In the genomic region with DNA sequence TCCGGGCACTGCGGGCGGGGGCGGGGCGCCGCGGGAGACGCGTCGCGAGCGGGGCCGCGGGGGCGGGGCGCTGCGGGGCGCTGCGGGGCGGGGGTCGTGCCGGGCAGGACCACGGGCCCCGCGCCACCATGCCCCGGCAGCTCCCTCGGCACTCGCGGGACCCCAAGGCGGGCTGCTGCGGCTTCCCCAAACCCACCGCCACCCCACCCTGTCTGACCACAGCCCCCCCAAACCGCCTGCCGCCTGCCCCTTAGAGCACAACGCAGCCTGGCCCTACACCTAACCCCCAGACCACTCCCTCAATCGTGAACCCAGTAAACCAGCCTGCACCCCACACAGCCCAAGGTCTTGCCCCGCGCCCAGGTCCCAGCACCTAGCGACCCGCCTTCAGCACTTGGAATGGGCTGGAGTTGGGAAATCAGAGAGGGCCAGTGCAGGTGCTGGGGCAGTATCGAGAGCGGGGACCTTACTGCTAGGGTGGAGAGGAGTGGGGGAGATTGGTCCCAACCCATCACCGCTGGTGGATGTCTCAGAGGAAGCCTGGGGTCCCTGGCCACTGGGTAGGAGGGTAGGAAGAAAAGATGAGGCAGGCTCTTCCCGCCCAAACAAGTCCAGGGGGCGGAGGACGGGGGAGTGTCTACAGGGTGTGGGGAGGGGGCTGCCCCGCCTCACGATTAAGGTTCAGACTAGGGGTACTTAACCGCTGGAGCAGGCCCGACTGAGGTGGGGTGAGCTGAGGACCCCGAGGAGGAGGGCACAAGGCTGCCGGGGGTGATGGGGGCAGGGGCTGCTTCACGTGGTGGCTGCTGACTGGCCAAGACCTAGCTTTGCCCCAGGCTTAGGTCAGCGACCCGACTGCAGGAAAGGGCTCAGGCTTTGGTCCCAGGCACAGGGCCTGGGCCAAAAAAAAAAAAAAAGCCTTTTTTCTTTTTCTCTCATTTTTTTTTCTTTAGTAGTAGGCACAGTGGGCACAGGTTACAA, we compare ENCODE assay signal across 8 cellular contexts. TPM values are rescaled to one million over a fixed set of nuclear protein-coding genes. Genes with fewer than 3 reads are reported as not detected.
DNase-seq lines count a peak whose midpoint lies in the region; ATAC-seq and TF ChIP-seq lines count a peak whose summit lies in the region.

No MANE protein-coding gene starts in this region.

- no peaks in the 10 kb centered on the region for H3K9me3 ChIP-seq in SK-N-MC (ENCODE audit: low read depth, low read length)
- no peaks in the 10 kb centered on the region for H3K9me3 ChIP-seq in naive thymus-derived CD4-positive, alpha-beta T cell (ENCODE audit: control insufficient read depth in 2 of 3, low read length in 3 of 3)

- peaks cover 41% of the 10 kb centered on the region for H3K4me1 Mint-ChIP-seq in endothelial cell (ENCODE audit: unreplicated experiment)
- H3K4me1 Mint-ChIP-seq in naive thymus-derived CD4-positive, alpha-beta T cell: peaks cover 47 to 66% (median 59%) of the 10 kb centered on the region in 7 donors

- DNase-seq in Right ventricle myocardium inferior (ENCODE audit: missing footprints) (peak; percentile 56), cardiac septum (ENCODE audit: low spot score) (no peak), SK-N-MC (ENCODE audit: low read depth, low spot score) (no peak), endothelial cell (ENCODE audit: low spot score) (no peak), GM19240 (ENCODE audit: insufficient read length, low spot score) (no peak), MV-4-11 (lab: John Stamatoyannopoulos, UW) (no peak)
- peak in 5 of 9 donors; percentile 14 to 46 (median 22) for DNase-seq in naive thymus-derived CD4-positive, alpha-beta T cell

- peak overlapping the region; percentile 94 for H3K4me3 Mint-ChIP-seq in endothelial cell (ENCODE audit: unreplicated experiment)
- H3K4me3 Mint-ChIP-seq in naive thymus-derived CD4-positive, alpha-beta T cell: peak overlapping the region; percentile 78 to 94 (median 85)

- H3K9me3 Mint-ChIP-seq in endothelial cell (ENCODE audit: unreplicated experiment): no peaks in the 10 kb centered on the region
- peaks cover 0 to 3% (median 0%) of the 10 kb centered on the region in 11 donors for H3K9me3 Mint-ChIP-seq in naive thymus-derived CD4-positive, alpha-beta T cell

- peak overlapping the region; percentile 82 for H3K27ac Mint-ChIP-seq in endothelial cell (ENCODE audit: unreplicated experiment)
- peak overlapping the region in 8 of 9 donors; percentile 94 to 99 (median 98) for H3K27ac Mint-ChIP-seq in naive thymus-derived CD4-positive, alpha-beta T cell

- H3K27me3 ChIP-seq in naive thymus-derived CD4-positive, alpha-beta T cell (ENCODE audit: control insufficient read depth in 2 of 2, insufficient read depth in 2 of 2, low read length in 2 of 2): peaks cover 0 to 3% of the 10 kb centered on the region in 2 donors

- POLR2A ChIA-PET in naive thymus-derived CD4-positive, alpha-beta T cell (lab: Charles Lee): interaction anchor here (0.6 to 14.5 kb wide), 21 partner anchors 8 to 925 kb away, joined by 3 to 820 read pairs (median 7); partner anchors contain the start of genes ALOXE3, BORCS6, CTC1 and GABARAP

- H3K9ac ChIP-seq in SK-N-MC (ENCODE audit: insufficient read length): peak overlapping the region; percentile 63

- peaks cover 13% of the 10 kb centered on the region; the same call in 1 of the 2 replicates for H3K36me3 ChIP-seq in SK-N-MC (ENCODE audit: insufficient read depth, low read length)
- peaks cover 8 to 26% (median 13%) of the 10 kb centered on the region in 3 experiments for H3K36me3 ChIP-seq in naive thymus-derived CD4-positive, alpha-beta T cell (ENCODE audit: control insufficient read depth in 2 of 3, insufficient read depth in 3 of 3, low read length in 3 of 3)

- CTCF ChIA-PET in naive thymus-derived CD4-positive, alpha-beta T cell (lab: Charles Lee): interaction anchor here (1.0 to 1.5 kb wide), 5 partner anchors 10 to 60 kb away, joined by 3 to 6 read pairs (median 3); no protein-coding TSS in a partner anchor

- intact Hi-C loops in Right ventricle myocardium inferior (cut with DNase I) (no loop called here), cardiac septum (cut with DNase I) (no loop called here)
- intact Hi-C loops in naive thymus-derived CD4-positive, alpha-beta T cell (cut with micrococcal nuclease): no loop called here

- peak overlapping the region; percentile 30 for H3K27ac ChIP-seq in SK-N-MC
- peak overlapping the region; percentile 100 for H3K27ac ChIP-seq in naive thymus-derived CD4-positive, alpha-beta T cell (ENCODE audit: low read depth, low read length)

- H3K4me1 ChIP-seq in naive thymus-derived CD4-positive, alpha-beta T cell (ENCODE audit: control insufficient read depth in 2 of 2, insufficient read depth in 2 of 2, low read length in 2 of 2): peaks cover 41 to 54% of the 10 kb centered on the region in 2 donors

- H3K4me3 ChIP-seq in SK-N-MC: peak overlapping the region; percentile 95
- H3K4me3 ChIP-seq in naive thymus-derived CD4-positive, alpha-beta T cell (ENCODE audit: low read length): peak overlapping the region; percentile 72

- TF ChIP-seq CTCF in endothelial cell (IDR thresholded peaks at IDR 0.05; ENCODE audit: unreplicated experiment): no peak

- H3K36me3 Mint-ChIP-seq in endothelial cell (ENCODE audit: low read depth, unreplicated experiment): peaks cover 14% of the 10 kb centered on the region
- H3K36me3 Mint-ChIP-seq in naive thymus-derived CD4-positive, alpha-beta T cell: peaks cover 0 to 28% (median 17%) of the 10 kb centered on the region in 5 donors

- H3K27me3 Mint-ChIP-seq in endothelial cell (ENCODE audit: unreplicated experiment): peaks cover 13% of the 10 kb centered on the region
- no peaks in the 10 kb centered on the region for H3K27me3 Mint-ChIP-seq in naive thymus-derived CD4-positive, alpha-beta T cell

- ATAC-seq in Right ventricle myocardium inferior (peak; percentile 5), HG02610 (IDR thresholded peaks at IDR 0.05; ENCODE audit: unreplicated experiment) (no peak)
- peak; percentile 11 for ATAC-seq in naive thymus-derived CD4-positive, alpha-beta T cell

RNA-seq across cellular contexts. Expression of gene VAMP2, which starts 0.5 kb away (rescaled TPM):
- total RNA-seq in Right ventricle myocardium inferior (56.6 TPM), cardiac septum (63.9 TPM), endothelial cell (ENCODE audit: unreplicated experiment) (19.8 TPM)
- total RNA-seq in naive thymus-derived CD4-positive, alpha-beta T cell: 100 to 1,000 TPM in 4 of 5 experiments, 10 to 100 TPM in 1; 87.1 to 256 (median 210) TPM
- 10 to 100 TPM; 75.0 to 75.1 TPM for polyA plus RNA-seq in naive thymus-derived CD4-positive, alpha-beta T cell

RNA-seq across cellular contexts. Expression of gene PER1, which starts 11.1 kb away (rescaled TPM):
- total RNA-seq in Right ventricle myocardium inferior: 124 TPM
- 47.8 TPM for total RNA-seq in cardiac septum
- total RNA-seq in endothelial cell (ENCODE audit: unreplicated experiment): 30.0 TPM
- 1,000 to 10,000 TPM in 2 of 5 experiments, 10 to 100 TPM in 3; 40.1 to 1,786 (median 95.0) TPM for total RNA-seq in naive thymus-derived CD4-positive, alpha-beta T cell
- polyA plus RNA-seq in naive thymus-derived CD4-positive, alpha-beta T cell: 10 to 100 TPM in 1 of 2 donors, 1 to 10 TPM in 1; 7.9 to 12.1 TPM

RNA-seq across cellular contexts. Expression of gene TMEM107, which starts 12.9 kb away (rescaled TPM):
- total RNA-seq in Right ventricle myocardium inferior (6.7 TPM), cardiac septum (8.7 TPM), endothelial cell (ENCODE audit: unreplicated experiment) (14.6 TPM)
- 10 to 100 TPM; 23.1 to 49.7 (median 26.5) TPM for total RNA-seq in naive thymus-derived CD4-positive, alpha-beta T cell
- 10 to 100 TPM; 40.4 to 45.9 TPM for polyA plus RNA-seq in naive thymus-derived CD4-positive, alpha-beta T cell

RNA-seq across cellular contexts. Expression of gene BORCS6, which starts 26.7 kb away (rescaled TPM):
- total RNA-seq in Right ventricle myocardium inferior (9.2 TPM), cardiac septum (6.8 TPM), endothelial cell (ENCODE audit: unreplicated experiment) (9.7 TPM)
- total RNA-seq in naive thymus-derived CD4-positive, alpha-beta T cell: 10 to 100 TPM in 3 of 5 experiments, 1 to 10 TPM in 2; 5.4 to 16.1 (median 13.4) TPM
- polyA plus RNA-seq in naive thymus-derived CD4-positive, alpha-beta T cell: 10 to 100 TPM; 16.7 to 23.7 TPM

RNA-seq across cellular contexts. Expression of gene HES7, which starts 39.4 kb away (rescaled TPM):
- total RNA-seq in Right ventricle myocardium inferior (not detected), cardiac septum (0.65 TPM), endothelial cell (ENCODE audit: unreplicated experiment) (3.3 TPM)
- total RNA-seq in naive thymus-derived CD4-positive, alpha-beta T cell: under 1 TPM; 0.22 to 0.98 (median 0.41) TPM
- polyA plus RNA-seq in naive thymus-derived CD4-positive, alpha-beta T cell: not detected

Comparison
In these comparisons a context has a peak if more than half of its experiments do, and no peak if none do; other contexts are left out.
1. DNase-seq: peak in Right ventricle myocardium inferior (single experiment) and naive thymus-derived CD4-positive, alpha-beta T cell (5 of 9); none in cardiac septum (single experiment), SK-N-MC (single experiment), endothelial cell (single experiment), GM19240 (single experiment) and MV-4-11 (single experiment).